ENCODE assay signal across 1 cellular context in genomic region chr1:156121441-156121840, GRCh38.
TF ChIP-seq lines count a peak whose summit lies in the region.

No MANE protein-coding gene starts in this region.

TF ChIP-seq in endothelial cell of umbilical vein, 7 proteins besides CTCF, POLR2A, EP300 and RAD21 (continued from another document):
- no peak for TF ChIP-seq JUN (IDR thresholded peaks at IDR 0.05; ENCODE audit: borderline replicate concordance, insufficient read depth, insufficient read length, low read depth)
- TF ChIP-seq FOS (IDR thresholded peaks at IDR 0.05; ENCODE audit: borderline replicate concordance, insufficient read depth, low read length) = no peak
